ENCODE assay signal across 13 cellular contexts in genomic region chr9:127751269-127752054, GRCh38. TPM values are rescaled to one million over a fixed set of nuclear protein-coding genes. Genes with fewer than 3 reads are reported as not detected.
DNase-seq lines count a peak whose midpoint lies in the region; TF ChIP-seq lines count a peak whose summit lies in the region.
"Had no signal": no experiment of that assay in that cellular context is flagged by ENCODE, and none has a peak within 500 bp of the region (broad histone marks: within the 10 kb centered on the region; RNA-seq: fewer than 3 reads in every experiment).

No MANE protein-coding gene starts in this region.

- H3K27me3 Mint-ChIP-seq in T-helper 1 cell treated with Interleukin-12 subunit alpha and Interleukin-12 subunit beta and Interleukin-4 antibody, amounts not matched to agents 30 μg/mL and 1 μg/mL, for 36 hours (ENCODE audit: low read depth) = no peaks in the 10 kb centered on the region

- TF ChIP-seq RAD21 in SK-N-SH (IDR thresholded peaks at IDR 0.05; ENCODE audit: low read length) = no peak

- H2AFZ ChIP-seq in SK-N-SH (ENCODE audit: low read depth) (no peak overlapping the region), osteoblast (ENCODE audit: low read length) (no peak overlapping the region)
- H2AFZ ChIP-seq: parathyroid adenoma had no signal

- peaks cover 31% of the 10 kb centered on the region for H3K36me3 Mint-ChIP-seq in T-helper 1 cell treated with Interleukin-12 subunit alpha and Interleukin-12 subunit beta and Interleukin-4 antibody, amounts not matched to agents 30 μg/mL and 1 μg/mL, for 36 hours (ENCODE audit: low read depth)

- no peak overlapping the region for H3K9ac ChIP-seq in SK-N-SH
- H3K9ac ChIP-seq: parathyroid adenoma had no signal

- no peaks in the 10 kb centered on the region for H3K9me2 ChIP-seq in SK-N-SH

- TF ChIP-seq CTCF in SK-N-SH (IDR thresholded peaks at IDR 0.05) (no peak), fibroblast of the aortic adventitia (IDR thresholded peaks at IDR 0.05; ENCODE audit: insufficient read depth, low read length) (no peak), osteoblast (IDR thresholded peaks at IDR 0.05; ENCODE audit: extremely low read depth, low read depth, low read length) (no peak)

- H3K4me3 ChIP-seq in SK-N-SH (ENCODE audit: low read depth in 2 of 2, low read length in 1 of 2) = no peak overlapping the region
- no peak overlapping the region for H3K4me3 ChIP-seq in fibroblast of the aortic adventitia (ENCODE audit: low read depth, low read length)
- H3K4me3 ChIP-seq in osteoblast (ENCODE audit: insufficient read depth, low read length) = no peak overlapping the region

- DNase-seq in T-helper 1 cell (no peak), SK-N-SH (no peak), fibroblast of the aortic adventitia (ENCODE audit: low read depth) (peak; percentile 35), osteoblast (ENCODE audit: insufficient read length, low spot score, missing footprints) (peak; percentile 89), RPMI8226 (no peak), activated T-cell treated with anti-CD3 and anti-CD28 coated beads for 4 hours (no peak), NCI-H524 (lab: John Stamatoyannopoulos, UW) (no peak)
- DNase-seq: activated CD4-positive, alpha-beta T cell treated with anti-CD3 and anti-CD28 coated beads, Interleukin-2, amount 50 U/mL, for 1 hour; DMS79 treated with DMSO at 0.1 percent for 48 hours; SIG-M5 had no signal

- 70% methylated on average over 10 of the region's 10 CpGs for WGBS in SK-N-SH (ENCODE audit: low lambda C conversion rate)

- POLR2A ChIA-PET in SK-N-SH (lab: Yijun Ruan, JAX) = no interaction called here

- H3K9me3 ChIP-seq in SK-N-SH (no peaks in the 10 kb centered on the region), osteoblast (ENCODE audit: low read depth, low read length) (no peaks in the 10 kb centered on the region)

- H3K27ac ChIP-seq in SK-N-SH (ENCODE audit: low read depth in 2 of 2, low read length in 1 of 2) (no peak overlapping the region), osteoblast (ENCODE audit: low read depth, low read length) (no peak overlapping the region)
- H3K27ac ChIP-seq: 22Rv1, parathyroid adenoma had no signal

- no peaks in the 10 kb centered on the region for H3F3A ChIP-seq in SK-N-SH (replicated peaks; ENCODE audit: insufficient read depth)

- no peaks in the 10 kb centered on the region for H3K36me3 ChIP-seq in SK-N-SH (replicated peaks in 1 of 2; ENCODE audit: control insufficient read depth in 1 of 2, insufficient read depth in 2 of 2, low read length in 1 of 2)
- H3K36me3 ChIP-seq in osteoblast (ENCODE audit: insufficient read depth, low read length) = no peaks in the 10 kb centered on the region

- TF ChIP-seq EP300 in SK-N-SH (IDR thresholded peaks at IDR 0.05; ENCODE audit: borderline replicate concordance in 1 of 2, low read depth in 1 of 2, low read length in 1 of 2) = no peak

- H3K9me3 Mint-ChIP-seq in T-helper 1 cell treated with Interleukin-12 subunit alpha and Interleukin-12 subunit beta and Interleukin-4 antibody, amounts not matched to agents 30 μg/mL and 1 μg/mL, for 36 hours = no peaks in the 10 kb centered on the region

- CTCF ChIA-PET in SK-N-SH (lab: Yijun Ruan, JAX) = interaction anchor here (1.2 to 4.4 kb wide), 2 partner anchors 16 to 161 kb away, joined by 3 to 28 read pairs; partner anchors contain the start of gene TOR2A

- H3K4me2 ChIP-seq in SK-N-SH (no peak overlapping the region), osteoblast (ENCODE audit: insufficient read depth, low read length) (no peak overlapping the region)

- H3K79me2 ChIP-seq in SK-N-SH (ENCODE audit: insufficient read depth) (no peaks in the 10 kb centered on the region), osteoblast (ENCODE audit: insufficient read depth, low read length) (no peaks in the 10 kb centered on the region)
- H3K79me2 ChIP-seq: parathyroid adenoma had no signal

- H3K4me1 ChIP-seq in SK-N-SH (ENCODE audit: control insufficient read depth in 1 of 2, insufficient read depth in 2 of 2, low read depth in 1 of 2, low read length in 1 of 2) = peaks cover 0 to 20% of the 10 kb centered on the region in 2 experiments; a peak in 1 of 4 replicates
- H3K4me1 ChIP-seq in osteoblast (ENCODE audit: insufficient read depth, low read length) = no peaks in the 10 kb centered on the region
- H3K4me1 ChIP-seq: parathyroid adenoma had no signal

- H3K4me3 Mint-ChIP-seq in T-helper 1 cell treated with Interleukin-12 subunit alpha and Interleukin-12 subunit beta and Interleukin-4 antibody, amounts not matched to agents 30 μg/mL and 1 μg/mL, for 36 hours = no peak overlapping the region

- peaks cover 10% of the 10 kb centered on the region for H3K4me1 Mint-ChIP-seq in T-helper 1 cell treated with Interleukin-12 subunit alpha and Interleukin-12 subunit beta and Interleukin-4 antibody, amounts not matched to agents 30 μg/mL and 1 μg/mL, for 36 hours (ENCODE audit: low read depth)

- H3K27ac Mint-ChIP-seq in T-helper 1 cell treated with Interleukin-12 subunit alpha and Interleukin-12 subunit beta and Interleukin-4 antibody, amounts not matched to agents 30 μg/mL and 1 μg/mL, for 36 hours = peak overlapping the region; percentile 5

- H4K20me1 ChIP-seq in SK-N-SH (ENCODE audit: insufficient read depth) = no peaks in the 10 kb centered on the region
- no peaks in the 10 kb centered on the region for H4K20me1 ChIP-seq in osteoblast (ENCODE audit: insufficient read depth, low read length)

- H3K27me3 ChIP-seq in SK-N-SH (ENCODE audit: insufficient read depth) (peaks cover 20% of the 10 kb centered on the region), osteoblast (ENCODE audit: insufficient read depth, low read length) (peaks cover 31% of the 10 kb centered on the region)

TF ChIP-seq in SK-N-SH, 30 proteins besides CTCF, POLR2A, EP300 and RAD21:
- TF ChIP-seq NFIC (IDR thresholded peaks at IDR 0.05; ENCODE audit: borderline replicate concordance) (no peak), REST (IDR thresholded peaks at IDR 0.05; ENCODE audit: low read depth, low read length) (peak; percentile 97), MXI1 (IDR thresholded peaks at IDR 0.05; ENCODE audit: low read depth, low read length) (no peak)

RNA-seq across cellular contexts. Expression of gene TOR2A, which starts 16.4 kb away (rescaled TPM):
- polyA plus RNA-seq in SK-N-SH (2012; rRNA removed) = 11.9 and 17.2 TPM in 2 replicates
- 6.0 and 11.0 TPM in 2 replicates for polyA plus RNA-seq in SK-N-SH (2012; cell fraction: cytosol; rRNA removed)
- polyA plus RNA-seq in SK-N-SH (2012; cell fraction: nucleus; rRNA removed) = 18.8 and 19.8 TPM in 2 replicates
- total RNA-seq in fibroblast of the aortic adventitia (ENCODE audit: low replicate concordance) (1.2 and 4.8 TPM in 2 replicates), osteoblast (3.8 and 4.7 TPM in 2 replicates)

RNA-seq across cellular contexts. Expression of gene SH2D3C, which starts 27.0 kb away (rescaled TPM):
- polyA plus RNA-seq in SK-N-SH (2012; rRNA removed) = 0.15 and 0.52 TPM in 2 replicates
- polyA plus RNA-seq in SK-N-SH (2012; cell fraction: cytosol; rRNA removed) = 0.14 and 0.34 TPM in 2 replicates
- polyA plus RNA-seq in SK-N-SH (2012; cell fraction: nucleus; rRNA removed) = 0.30 and 0.31 TPM in 2 replicates
- 0.18 and 6.0 TPM in 2 replicates for total RNA-seq in fibroblast of the aortic adventitia (ENCODE audit: low replicate concordance)
- 0.29 and 0.36 TPM in 2 replicates for total RNA-seq in osteoblast

RNA-seq across cellular contexts. Expression of gene CDK9, which starts 34.4 kb away (rescaled TPM):
- polyA plus RNA-seq in SK-N-SH (2012; rRNA removed) = 82.7 and 108 TPM in 2 replicates
- polyA plus RNA-seq in SK-N-SH (2012; cell fraction: cytosol; rRNA removed) = 55.0 and 77.8 TPM in 2 replicates
- 210 and 240 TPM in 2 replicates for polyA plus RNA-seq in SK-N-SH (2012; cell fraction: nucleus; rRNA removed)
- total RNA-seq in fibroblast of the aortic adventitia (ENCODE audit: low replicate concordance) (25.4 and 51.5 TPM in 2 replicates), osteoblast (54.8 and 56.1 TPM in 2 replicates)

RNA-seq across cellular contexts. Expression of gene TTC16, which starts 35.6 kb away (rescaled TPM):
- 0.03 and 0.05 TPM in 2 replicates for polyA plus RNA-seq in SK-N-SH (2012; rRNA removed)
- 0.01 and 0.03 TPM in 2 replicates for polyA plus RNA-seq in SK-N-SH (2012; cell fraction: cytosol; rRNA removed)
- 0.21 and 0.24 TPM in 2 replicates for polyA plus RNA-seq in SK-N-SH (2012; cell fraction: nucleus; rRNA removed)
- total RNA-seq in fibroblast of the aortic adventitia (ENCODE audit: low replicate concordance) (not detected in 2 replicates), osteoblast (under 0.01 TPM in 1 of 2 replicates, not detected in the other)

RNA-seq across cellular contexts. Expression of gene PTRH1, which starts 36.0 kb away (rescaled TPM):
- polyA plus RNA-seq in SK-N-SH (2012; rRNA removed) = 41.1 and 42.2 TPM in 2 replicates
- polyA plus RNA-seq in SK-N-SH (2012; cell fraction: cytosol; rRNA removed) = 22.6 and 29.7 TPM in 2 replicates
- polyA plus RNA-seq in SK-N-SH (2012; cell fraction: nucleus; rRNA removed) = 31.8 and 53.9 TPM in 2 replicates
- total RNA-seq in fibroblast of the aortic adventitia (ENCODE audit: low replicate concordance) = 13.2 and 17.2 TPM in 2 replicates
- total RNA-seq in osteoblast = 12.7 and 16.3 TPM in 2 replicates

Comparison
In these comparisons a context has a peak if more than half of its experiments do, and no peak if none do; other contexts are left out.
1. DNase-seq: peak in fibroblast of the aortic adventitia (single experiment) and osteoblast (single experiment); none in T-helper 1 cell (0 of 5), SK-N-SH (single experiment), RPMI8226 (single experiment), activated T-cell treated with anti-CD3 and anti-CD28 coated beads for 4 hours (single experiment) and NCI-H524 (0 of 2).